Comparison of ENCODE assay signal across 2 cellular contexts in the genomic region with DNA sequence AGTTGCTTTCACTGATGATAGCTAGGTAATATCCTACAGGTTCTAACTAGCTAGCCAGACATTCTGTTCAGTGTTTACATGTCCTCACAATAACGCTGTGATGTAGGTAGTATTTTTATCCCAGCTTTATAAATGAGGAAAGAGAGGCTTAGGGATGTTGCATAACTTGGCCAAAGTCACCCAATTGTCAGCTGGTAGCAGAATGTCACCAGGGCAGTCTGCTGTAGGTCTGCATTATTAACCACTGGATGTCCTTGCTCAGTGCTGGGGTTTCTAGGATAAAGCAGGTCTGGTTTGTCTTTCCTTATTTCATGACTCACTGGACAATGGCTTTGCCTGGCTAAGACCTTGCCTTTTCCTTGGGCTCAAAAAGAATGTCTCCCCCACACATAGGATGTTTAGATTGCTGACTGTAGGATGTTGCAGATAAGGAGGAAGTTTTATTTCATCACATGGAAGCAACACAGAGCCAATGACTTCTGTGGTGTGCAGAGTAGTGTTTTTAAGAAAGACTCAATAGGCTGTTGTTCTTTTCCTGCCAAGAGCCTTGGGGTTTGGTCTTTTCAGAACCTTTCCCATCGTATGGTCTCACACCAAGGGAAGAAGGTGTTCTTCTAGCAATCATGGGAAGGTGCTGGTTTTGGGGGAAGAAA.
TF ChIP-seq lines count a peak whose summit lies in the region.

No MANE protein-coding gene starts in this region.

TF ChIP-seq in HepG2, 621 proteins besides CTCF, POLR2A, EP300 and RAD21 (continued from another document):
- TF ChIP-seq, protein P1, sequence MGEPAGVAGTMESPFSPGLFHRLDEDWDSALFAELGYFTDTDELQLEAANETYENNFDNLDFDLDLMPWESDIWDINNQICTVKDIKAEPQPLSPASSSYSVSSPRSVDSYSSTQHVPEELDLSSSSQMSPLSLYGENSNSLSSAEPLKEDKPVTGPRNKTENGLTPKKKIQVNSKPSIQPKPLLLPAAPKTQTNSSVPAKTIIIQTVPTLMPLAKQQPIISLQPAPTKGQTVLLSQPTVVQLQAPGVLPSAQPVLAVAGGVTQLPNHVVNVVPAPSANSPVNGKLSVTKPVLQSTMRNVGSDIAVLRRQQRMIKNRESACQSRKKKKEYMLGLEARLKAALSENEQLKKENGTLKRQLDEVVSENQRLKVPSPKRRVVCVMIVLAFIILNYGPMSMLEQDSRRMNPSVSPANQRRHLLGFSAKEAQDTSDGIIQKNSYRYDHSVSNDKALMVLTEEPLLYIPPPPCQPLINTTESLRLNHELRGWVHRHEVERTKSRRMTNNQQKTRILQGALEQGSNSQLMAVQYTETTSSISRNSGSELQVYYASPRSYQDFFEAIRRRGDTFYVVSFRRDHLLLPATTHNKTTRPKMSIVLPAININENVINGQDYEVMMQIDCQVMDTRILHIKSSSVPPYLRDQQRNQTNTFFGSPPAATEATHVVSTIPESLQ (CRISPR knock-in tag; conservative IDR thresholded peaks at IDR 0.05), result no peak
- TF ChIP-seq ZSCAN22 (CRISPR knock-in tag; IDR thresholded peaks at IDR 0.05) (no peak), MXI1 (IDR thresholded peaks at IDR 0.05; ENCODE audit: borderline replicate concordance, low read depth, low read length) (no peak), MIER3 (CRISPR knock-in tag; IDR thresholded peaks at IDR 0.05; ENCODE audit: borderline replicate concordance) (no peak), ZNF776 (CRISPR knock-in tag; IDR thresholded peaks at IDR 0.05) (no peak), TBP (CRISPR knock-in tag; IDR thresholded peaks at IDR 0.05) (no peak), ZNF775 (CRISPR knock-in tag; IDR thresholded peaks at IDR 0.05; ENCODE audit: borderline replicate concordance) (no peak), PHF8 (CRISPR knock-in tag; IDR thresholded peaks at IDR 0.05) (no peak), CHD4 (IDR thresholded peaks at IDR 0.05; ENCODE audit: borderline replicate concordance, low read length) (no peak), ZFP36 (IDR thresholded peaks at IDR 0.05; ENCODE audit: borderline replicate concordance, low read depth, low read length, partially characterized antibody) (no peak), ZEB1 (IDR thresholded peaks at IDR 0.05; ENCODE audit: insufficient replicate concordance, low read depth) (no peak), ZNF7 (CRISPR knock-in tag; IDR thresholded peaks at IDR 0.05) (no peak), THAP11 (CRISPR knock-in tag; IDR thresholded peaks at IDR 0.05) (no peak), ZNF841 (CRISPR knock-in tag; IDR thresholded peaks at IDR 0.05; ENCODE audit: borderline replicate concordance) (no peak)
- TF ChIP-seq, protein P2, sequence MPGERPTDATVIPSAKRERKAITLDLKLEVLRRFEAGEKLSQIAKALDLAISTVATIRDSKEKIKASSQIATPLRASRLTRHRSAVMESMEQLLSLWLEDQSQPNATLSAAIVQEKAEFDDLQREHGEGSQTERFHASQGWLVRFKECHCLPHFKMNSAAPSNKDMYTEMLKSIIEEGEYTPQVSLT (CRISPR knock-in tag; IDR thresholded peaks at IDR 0.05; ENCODE audit: borderline replicate concordance, low read depth), result no peak
- TF ChIP-seq, protein P3, sequence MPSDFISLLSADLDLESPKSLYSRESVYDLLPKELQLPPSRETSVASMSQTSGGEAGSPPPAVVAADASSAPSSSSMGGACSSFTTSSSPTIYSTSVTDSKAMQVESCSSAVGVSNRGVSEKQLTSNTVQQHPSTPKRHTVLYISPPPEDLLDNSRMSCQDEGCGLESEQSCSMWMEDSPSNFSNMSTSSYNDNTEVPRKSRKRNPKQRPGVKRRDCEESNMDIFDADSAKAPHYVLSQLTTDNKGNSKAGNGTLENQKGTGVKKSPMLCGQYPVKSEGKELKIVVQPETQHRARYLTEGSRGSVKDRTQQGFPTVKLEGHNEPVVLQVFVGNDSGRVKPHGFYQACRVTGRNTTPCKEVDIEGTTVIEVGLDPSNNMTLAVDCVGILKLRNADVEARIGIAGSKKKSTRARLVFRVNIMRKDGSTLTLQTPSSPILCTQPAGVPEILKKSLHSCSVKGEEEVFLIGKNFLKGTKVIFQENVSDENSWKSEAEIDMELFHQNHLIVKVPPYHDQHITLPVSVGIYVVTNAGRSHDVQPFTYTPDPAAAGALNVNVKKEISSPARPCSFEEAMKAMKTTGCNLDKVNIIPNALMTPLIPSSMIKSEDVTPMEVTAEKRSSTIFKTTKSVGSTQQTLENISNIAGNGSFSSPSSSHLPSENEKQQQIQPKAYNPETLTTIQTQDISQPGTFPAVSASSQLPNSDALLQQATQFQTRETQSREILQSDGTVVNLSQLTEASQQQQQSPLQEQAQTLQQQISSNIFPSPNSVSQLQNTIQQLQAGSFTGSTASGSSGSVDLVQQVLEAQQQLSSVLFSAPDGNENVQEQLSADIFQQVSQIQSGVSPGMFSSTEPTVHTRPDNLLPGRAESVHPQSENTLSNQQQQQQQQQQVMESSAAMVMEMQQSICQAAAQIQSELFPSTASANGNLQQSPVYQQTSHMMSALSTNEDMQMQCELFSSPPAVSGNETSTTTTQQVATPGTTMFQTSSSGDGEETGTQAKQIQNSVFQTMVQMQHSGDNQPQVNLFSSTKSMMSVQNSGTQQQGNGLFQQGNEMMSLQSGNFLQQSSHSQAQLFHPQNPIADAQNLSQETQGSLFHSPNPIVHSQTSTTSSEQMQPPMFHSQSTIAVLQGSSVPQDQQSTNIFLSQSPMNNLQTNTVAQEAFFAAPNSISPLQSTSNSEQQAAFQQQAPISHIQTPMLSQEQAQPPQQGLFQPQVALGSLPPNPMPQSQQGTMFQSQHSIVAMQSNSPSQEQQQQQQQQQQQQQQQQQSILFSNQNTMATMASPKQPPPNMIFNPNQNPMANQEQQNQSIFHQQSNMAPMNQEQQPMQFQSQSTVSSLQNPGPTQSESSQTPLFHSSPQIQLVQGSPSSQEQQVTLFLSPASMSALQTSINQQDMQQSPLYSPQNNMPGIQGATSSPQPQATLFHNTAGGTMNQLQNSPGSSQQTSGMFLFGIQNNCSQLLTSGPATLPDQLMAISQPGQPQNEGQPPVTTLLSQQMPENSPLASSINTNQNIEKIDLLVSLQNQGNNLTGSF (CRISPR knock-in tag; IDR thresholded peaks at IDR 0.05), result no peak

TF ChIP-seq in GM12891, 5 proteins besides CTCF, POLR2A, EP300 and RAD21 (continued from another document):
- TF ChIP-seq PAX5 (IDR thresholded peaks at IDR 0.05; ENCODE audit: insufficient read depth, low read length, severe bottlenecking), result no peak
- TF ChIP-seq POU2F2 (IDR thresholded peaks at IDR 0.05; ENCODE audit: low read depth, low read length), result no peak
- no peak for TF ChIP-seq SPI1 (IDR thresholded peaks at IDR 0.05; ENCODE audit: low read depth, low read length)
TF ChIP-seq in GM12891: peak in this region for 0.
